Comparison of ENCODE assay signal across 7 cellular contexts in the genomic region with DNA sequence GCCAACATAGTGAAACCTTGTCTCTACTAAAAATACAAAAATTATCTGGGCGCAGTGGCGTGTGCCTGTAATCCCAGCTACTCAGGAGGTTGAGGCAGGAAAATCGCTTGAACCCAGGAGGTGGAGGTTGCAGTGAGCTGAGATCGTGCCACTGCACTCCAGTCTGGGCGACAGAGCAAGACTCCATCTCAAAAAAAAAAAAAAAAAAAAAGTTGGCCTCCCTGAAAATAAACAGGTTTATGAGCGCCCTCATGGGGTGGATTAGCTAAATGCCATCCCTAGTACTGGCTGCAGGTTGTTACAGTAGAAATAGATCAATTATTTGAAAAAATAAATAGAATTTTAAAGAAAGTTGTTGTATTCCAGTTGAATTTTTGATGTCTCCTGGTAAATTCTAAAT. TPM values are rescaled to one million over a fixed set of nuclear protein-coding genes. Genes with fewer than 3 reads are reported as not detected.
DNase-seq lines count a peak whose midpoint lies in the region; ATAC-seq, FAIRE-seq and TF ChIP-seq lines count a peak whose summit lies in the region.
"Not testable (repeated sequence)": the region's sequence is repeated elsewhere in the genome, so short reads cannot be mapped to it uniquely, and the experiment has no call there.

No MANE protein-coding gene starts in this region.

- H3K9me1 ChIP-seq in K562 (ENCODE audit: control insufficient read depth, insufficient read depth, low read length) = not testable (repeated sequence)

- not testable (repeated sequence) for H2AFZ ChIP-seq in KMS-11 (ENCODE audit: low read depth); K562 (ENCODE audit: low read depth, low read length); osteoblast (ENCODE audit: low read length)

- H3K4me2 ChIP-seq in KMS-11; K562 (ENCODE audit: insufficient read depth, low read length); osteoblast (ENCODE audit: insufficient read depth, low read length): not testable (repeated sequence)

- 0 out of 2 replicates have a peak, but pooled peaks have one; percentile 22 for TF ChIP-seq CTCF in KMS-11 (conservative IDR thresholded peaks at IDR 0.05; ENCODE audit: low read depth, low read length)
- not testable (repeated sequence) for TF ChIP-seq CTCF in activated B cell treated with CpG ODN at 0.5 μM for 24 hours (IDR thresholded peaks at IDR 0.05)
- TF ChIP-seq CTCF in K562 (IDR thresholded peaks at IDR 0.05 in 2 of 3, conservative IDR thresholded peaks at IDR 0.05 in 1 of 3; ENCODE audit: insufficient read depth in 2 of 3, low read depth in 1 of 3, low read length in 3 of 3) = peak; percentile 25 to 51 (median 36); a peak in 4 of 6 replicates
- TF ChIP-seq CTCF in left ventricle myocardium inferior (IDR thresholded peaks at IDR 0.05; ENCODE audit: borderline replicate concordance) = peak; percentile 39
- TF ChIP-seq CTCF in osteoblast (IDR thresholded peaks at IDR 0.05; ENCODE audit: extremely low read depth, low read depth, low read length) = peak; percentile 51

- H3K4me3 ChIP-seq in KMS-11 (IDR thresholded peaks at IDR 0.05; ENCODE audit: insufficient read depth, low read depth, low read length); K562; left ventricle myocardium inferior; osteoblast (ENCODE audit: insufficient read depth, low read length): not testable (repeated sequence)

- in situ Hi-C loops in K562 (cut with MboI) = not testable (repeated sequence)

- H3K27me3 Mint-ChIP-seq in activated B cell treated with CpG ODN at 0.5 μM for 24 hours = not testable (repeated sequence)

- not testable (repeated sequence) for TF ChIP-seq POLR2A in K562 (conservative IDR thresholded peaks at IDR 0.05)

- DNase-seq in ELR (ENCODE audit: low read depth) (peak; percentile 74), NOMO-1 treated with DMSO at 0.1 percent for 48 hours (lab: John Stamatoyannopoulos, UW; ENCODE audit: unreplicated experiment) (peak; percentile 33), K562 (ENCODE audit: extremely low read depth in 1 of 4, low spot score in 3 of 4) (peak; percentile 23 to 60 (median 31)), osteoblast (ENCODE audit: insufficient read length, low spot score, missing footprints) (peak; percentile 37)
- not testable (repeated sequence) for DNase-seq in activated B cell treated with CpG ODN at 0.5 μM for 24 hours, left ventricle myocardium inferior

- H3K4me3 Mint-ChIP-seq in activated B cell treated with CpG ODN at 0.5 μM for 24 hours = not testable (repeated sequence)

- POLR2A ChIA-PET in activated B cell treated with CpG ODN at 0.5 μM for 24 hours (lab: Charles Lee) = interaction anchor here (0.7 to 1.0 kb wide), 2 partner anchors 11 to 590 kb away, joined by 3 to 14 read pairs; no protein-coding TSS in a partner anchor
- POLR2A ChIA-PET in K562 (lab: Yijun Ruan, JAX) = interaction anchor here (0.5 to 1.4 kb wide), 2 partner anchors 12 to 55 kb away, joined by 3 read pairs; no protein-coding TSS in a partner anchor

- not testable (repeated sequence) for H3K4me1 ChIP-seq in KMS-11 (ENCODE audit: low read depth, poor library complexity, severe bottlenecking); K562 (replicated peaks in 1 of 2; ENCODE audit: control insufficient read depth in 2 of 2, insufficient read depth in 2 of 2, low read length in 2 of 2); left ventricle myocardium inferior; osteoblast (ENCODE audit: insufficient read depth, low read length)

- CTCF ChIA-PET in activated B cell treated with CpG ODN at 0.5 μM for 24 hours (lab: Charles Lee) = interaction anchor here (1.1 kb wide), 2 partner anchors 23 to 1145 kb away, joined by 3 to 4 read pairs; no protein-coding TSS in a partner anchor
- CTCF ChIA-PET in K562 (lab: Yijun Ruan, JAX; ENCODE audit: low intra/inter-chr PET ratio) = interaction anchor here (0.6 kb wide), 3 partner anchors 130 to 1502 kb away, joined by 3 read pairs; no protein-coding TSS in a partner anchor

- intact Hi-C loops in activated B cell treated with CpG ODN at 0.5 μM for 24 hours (cut with micrococcal nuclease); left ventricle myocardium inferior (cut with micrococcal nuclease): not testable (repeated sequence)
- intact Hi-C loops in K562 (cut with micrococcal nuclease) = loop anchor here (10.0 kb wide), 1 partner anchor 560 kb away; no protein-coding TSS in a partner anchor

- H3K27me3 ChIP-seq in KMS-11 (ENCODE audit: insufficient read depth, low read depth); K562 (ENCODE audit: control insufficient read depth in 2 of 2, insufficient read depth in 2 of 2, low read length in 2 of 2); left ventricle myocardium inferior (ENCODE audit: low read depth); osteoblast (ENCODE audit: insufficient read depth, low read length): not testable (repeated sequence)

- peaks cover 32% of the 10 kb centered on the region for H3K36me3 Mint-ChIP-seq in activated B cell treated with CpG ODN at 0.5 μM for 24 hours (ENCODE audit: low read depth)

- not testable (repeated sequence) for FAIRE-seq in K562 (lab: Jason Lieb, UNC)

- H3K9me3 ChIP-seq in K562 (replicated peaks; ENCODE audit: control insufficient read depth, insufficient read depth, low read depth, low read length); left ventricle myocardium inferior (replicated peaks); osteoblast (ENCODE audit: low read depth, low read length): not testable (repeated sequence)

- H3K4me1 Mint-ChIP-seq in activated B cell treated with CpG ODN at 0.5 μM for 24 hours = not testable (repeated sequence)

- not testable (repeated sequence) for H3K9ac ChIP-seq in KMS-11; K562 (ENCODE audit: insufficient read depth in 1 of 2, low read depth in 2 of 2, low read length in 2 of 2)

- not testable (repeated sequence) for H4K20me1 ChIP-seq in KMS-11 (ENCODE audit: insufficient read depth); K562 (replicated peaks; ENCODE audit: control insufficient read depth, insufficient read depth, low read length); osteoblast (ENCODE audit: insufficient read depth, low read length)

- TF ChIP-seq EP300 in K562 (IDR thresholded peaks at IDR 0.05; ENCODE audit: low read length) = not testable (repeated sequence)

- not testable (repeated sequence) for H3K27ac ChIP-seq in KMS-11; K562 (ENCODE audit: extremely low read depth, low read depth, low read length); left ventricle myocardium inferior (replicated peaks); osteoblast (ENCODE audit: low read depth, low read length)

- peak; percentile 15 to 23; a peak in 2 of 4 replicates for TF ChIP-seq RAD21 in K562 (CRISPR knock-in tag; conservative IDR thresholded peaks at IDR 0.05 in 1 of 2, IDR thresholded peaks at IDR 0.05 in 1 of 2)

- H3K9me3 Mint-ChIP-seq in activated B cell treated with CpG ODN at 0.5 μM for 24 hours = not testable (repeated sequence)

- not testable (repeated sequence) for H3K27ac Mint-ChIP-seq in activated B cell treated with CpG ODN at 0.5 μM for 24 hours

- not testable (repeated sequence) for BruUV-seq in K562 (replicated peaks; lab: Mats Ljungman, UMichigan)

- H3K36me3 ChIP-seq in KMS-11 (ENCODE audit: insufficient read depth); K562 (ENCODE audit: control insufficient read depth, insufficient read depth, low read length); left ventricle myocardium inferior; osteoblast (ENCODE audit: insufficient read depth, low read length): not testable (repeated sequence)

- ATAC-seq in activated B cell treated with CpG ODN at 0.5 μM for 24 hours (ENCODE audit: low read depth) = peak; percentile 40
- peak; percentile 57 for ATAC-seq in K562

- not testable (repeated sequence) for H3K79me2 ChIP-seq in KMS-11 (ENCODE audit: insufficient read depth, low read depth); K562 (ENCODE audit: control insufficient read depth, insufficient read depth, low read length); osteoblast (ENCODE audit: insufficient read depth, low read length)

- WGBS in K562 (ENCODE audit: insufficient coverage, low coverage, missing lambda C conversion rate) = 54% methylated on average over 4 of the region's 6 CpGs

RNA-seq across cellular contexts. Expression of a gene that starts 20.9 kb away (rescaled TPM):
- total RNA-seq in activated B cell treated with CpG ODN at 0.5 μM for 24 hours (66.9 and 71.7 TPM in 2 replicates), K562 (2014; rRNA removed) (15.6 and 19.6 TPM in 2 replicates), K562 (2014; rRNA removed; fragmentation: Illumina TruSeq; extraction: Trizol) (20.1 and 22.5 TPM in 2 replicates), K562 (2015; rRNA removed; fragmentation: Illumina TruSeq; extraction: Trizol) (22.1 and 22.8 TPM in 2 replicates), K562 (2021) (14.5 and 14.6 TPM in 2 replicates), left ventricle myocardium inferior (61.3 TPM), osteoblast (72.7 and 95.8 TPM in 2 replicates)
- 30.8 and 43.1 TPM in 2 replicates for total RNA-seq in K562 (2011; cell fraction: chromatin; rRNA removed; ENCODE audit: low replicate concordance)
- total RNA-seq in K562 (2011; cell fraction: nucleolus; rRNA removed) = 17.9 and 19.3 TPM in 2 replicates
- 27.4 and 35.1 TPM in 2 replicates for total RNA-seq in K562 (2011; cell fraction: nucleoplasm; rRNA removed)
- polyA plus RNA-seq in K562 (2011; rRNA removed) (20.8 and 26.6 TPM in 2 replicates), K562 (2014; fragmentation: Illumina TruSeq; extraction: Trizol) (15.6 and 17.3 TPM in 2 replicates), K562 (2014; fragmentation: Nextera tagmentation; extraction: Ambion mirVana) (10 to 100 TPM; 40.8 to 42.5 TPM), K562 (2014; rRNA removed) (19.6 and 23.1 TPM in 2 replicates)
- polyA plus RNA-seq in K562 (2011; cell fraction: cytosol; rRNA removed) = 5.2 and 12.0 TPM in 2 replicates
- 6.2 and 8.4 TPM in 2 replicates for polyA plus RNA-seq in K562 (2011; cell fraction: nucleus; rRNA removed)
- polyA plus RNA-seq in K562 (2012) = 29.0 and 39.1 TPM in 2 replicates
- polyA minus RNA-seq in K562 (2011; rRNA and poly(A)+ RNA removed) = 33.2 and 33.9 TPM in 2 replicates
- polyA minus RNA-seq in K562 (2011; cell fraction: cytosol; rRNA and poly(A)+ RNA removed) = 9.2 and 9.4 TPM in 2 replicates
- 9.4 and 14.8 TPM in 2 replicates for polyA minus RNA-seq in K562 (2011; cell fraction: nucleus; rRNA and poly(A)+ RNA removed)

RNA-seq across cellular contexts. Expression of a gene that starts 21.7 kb away (rescaled TPM):
- not detected in 2 replicates for total RNA-seq in activated B cell treated with CpG ODN at 0.5 μM for 24 hours
- not detected in 2 replicates for total RNA-seq in K562 (2011; cell fraction: chromatin; rRNA removed; ENCODE audit: low replicate concordance)
- not detected in 2 replicates for total RNA-seq in K562 (2011; cell fraction: nucleolus; rRNA removed)
- total RNA-seq in K562 (2011; cell fraction: nucleoplasm; rRNA removed) = not detected in 2 replicates
- not detected in 2 replicates for total RNA-seq in K562 (2014; rRNA removed)
- not detected in 2 replicates for total RNA-seq in K562 (2014; rRNA removed; fragmentation: Illumina TruSeq; extraction: Trizol)
- not detected in 2 replicates for total RNA-seq in K562 (2015; rRNA removed; fragmentation: Illumina TruSeq; extraction: Trizol)
- not detected in 2 replicates for total RNA-seq in K562 (2021)
- not detected in 2 replicates for polyA plus RNA-seq in K562 (2011; rRNA removed)
- not detected in 2 replicates for polyA plus RNA-seq in K562 (2011; cell fraction: cytosol; rRNA removed)
- not detected in 2 replicates for polyA plus RNA-seq in K562 (2011; cell fraction: nucleus; rRNA removed)
- polyA plus RNA-seq in K562 (2012) = not detected in 2 replicates
- not detected in 2 replicates for polyA plus RNA-seq in K562 (2014; fragmentation: Illumina TruSeq; extraction: Trizol)
- not detected for polyA plus RNA-seq in K562 (2014; fragmentation: Nextera tagmentation; extraction: Ambion mirVana)
- polyA plus RNA-seq in K562 (2014; rRNA removed) = not detected in 2 replicates
- not detected in 2 replicates for polyA minus RNA-seq in K562 (2011; rRNA and poly(A)+ RNA removed)
- not detected in 2 replicates for polyA minus RNA-seq in K562 (2011; cell fraction: cytosol; rRNA and poly(A)+ RNA removed)
- polyA minus RNA-seq in K562 (2011; cell fraction: nucleus; rRNA and poly(A)+ RNA removed) = not detected in 2 replicates
- not detected for total RNA-seq in left ventricle myocardium inferior
- total RNA-seq in osteoblast = under 0.01 TPM in 1 of 2 replicates, not detected in the other
